In the genomic region with DNA sequence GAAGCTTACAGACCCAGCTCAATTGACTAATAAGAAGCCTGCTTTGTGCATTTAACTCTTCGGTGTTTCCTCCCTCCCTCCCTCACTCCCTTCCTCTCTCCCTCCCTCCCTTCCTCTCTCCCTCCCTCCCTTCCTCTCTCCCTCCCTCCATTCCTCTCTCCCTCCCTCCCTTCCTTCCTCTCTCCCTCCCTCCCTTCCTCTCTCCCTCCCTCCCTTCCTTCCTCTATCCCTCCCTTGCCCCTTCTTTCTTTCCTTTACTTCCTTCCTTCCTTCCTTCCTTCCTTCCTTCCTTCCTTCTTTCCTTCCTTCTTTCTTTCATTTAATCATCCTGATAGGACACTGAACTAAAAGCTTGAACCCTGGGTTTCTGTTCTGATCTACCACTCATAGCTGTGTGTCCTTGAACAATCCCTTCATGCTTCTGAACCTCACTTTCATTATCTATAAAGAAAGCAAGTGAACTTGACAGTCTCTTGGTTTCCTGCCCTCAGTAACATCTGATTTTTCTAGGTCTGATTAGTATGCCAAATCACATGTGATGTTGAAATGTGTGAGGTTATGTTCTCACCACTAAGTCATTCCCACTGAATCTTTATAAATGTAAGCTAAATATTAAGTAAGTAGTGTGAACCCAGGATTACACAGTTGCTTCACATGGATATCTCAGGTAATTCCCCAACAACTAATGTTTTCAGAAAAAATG, we compare ENCODE assay signal across 24 cellular contexts.
A peak's percentile ranks its signal among the peaks of the same experiment; 100 is the strongest.
DNase-seq lines count a peak whose midpoint lies in the region; ATAC-seq and FAIRE-seq lines count a peak whose summit lies in the region.
"Had no signal": no experiment of that assay in that cellular context is flagged by ENCODE, and none has a peak within 500 bp of the region (broad histone marks: within the 10 kb centered on the region; RNA-seq: fewer than 3 reads in every experiment).

No MANE protein-coding gene starts in this region.

- H3K9me3 Mint-ChIP-seq in immature natural killer cell = peaks cover 0 to 4% (median 2%) of the 10 kb centered on the region in 6 donors

- peaks cover 12 to 18% of the 10 kb centered on the region in 2 donors for H3K4me1 Mint-ChIP-seq in immature natural killer cell

- no peaks in the 10 kb centered on the region for H3K36me3 Mint-ChIP-seq in immature natural killer cell
- H3K36me3 Mint-ChIP-seq: mesothelial cell of epicardium had no signal

- peak overlapping the region in 4 of 5 donors; percentile 43 to 57 (median 48) for H3K4me3 Mint-ChIP-seq in immature natural killer cell
- H3K4me3 Mint-ChIP-seq: mesothelial cell of epicardium; stimulated activated naive CD8-positive, alpha-beta T cell treated with anti-CD3 and anti-CD28 coated beads, Interleukin-15, Interleukin-2, amounts not matched to agents 100 ng/mL and 50 ng/mL, for 24 hours had no signal

- H3K27me3 Mint-ChIP-seq in immature natural killer cell (ENCODE audit: low read depth in 3 of 3) = peaks cover 0 to 5% (median 0%) of the 10 kb centered on the region in 3 donors
- H3K27me3 Mint-ChIP-seq: stimulated activated naive CD8-positive, alpha-beta T cell treated with anti-CD3 and anti-CD28 coated beads, Interleukin-15, Interleukin-2, amounts not matched to agents 100 ng/mL and 50 ng/mL, for 24 hours had no signal

- H3K27ac Mint-ChIP-seq in immature natural killer cell = peak overlapping the region; percentile 58 to 90 (median 82)
- H3K27ac Mint-ChIP-seq: mesothelial cell of epicardium; stimulated activated naive CD8-positive, alpha-beta T cell treated with anti-CD3 and anti-CD28 coated beads, Interleukin-15, Interleukin-2, amounts not matched to agents 100 ng/mL and 50 ng/mL, for 24 hours had no signal

- DNase-seq in immature natural killer cell (peak in 2 of 3 donors; percentile 18 to 26), frontal cortex (ENCODE audit: low spot score in 2 of 2) (no peak), NCI-H2107 (lab: John Stamatoyannopoulos, UW) (no peak)
- DNase-seq in NK-92 treated with Interleukin-12 subunit alpha and Interleukin-12 subunit beta, amount 100 ng/mL, for 24 hours (lab: John Stamatoyannopoulos, UW) = no peak
- DNase-seq: activated CD4-positive, CD25-positive, alpha-beta regulatory T cell; activated naive CD4-positive, alpha-beta T cell; AML-193; body of pancreas; Calu3; dorsolateral prefrontal cortex; GDM1; IMR-90; NCI-H1048; NCI-H2171; SHP77; T-helper 2 cell had no signal

- ATAC-seq in GM18873 (IDR thresholded peaks at IDR 0.05; ENCODE audit: low FRiP score, unreplicated experiment) (peak; percentile 63), HG02588 (IDR thresholded peaks at IDR 0.05; ENCODE audit: unreplicated experiment) (peak; percentile 61), HG03457 (IDR thresholded peaks at IDR 0.05; ENCODE audit: unreplicated experiment) (peak; percentile 60), HG03025 (IDR thresholded peaks at IDR 0.05; ENCODE audit: low FRiP score, unreplicated experiment) (no peak)
- ATAC-seq: body of pancreas, HCT116 had no signal

- FAIRE-seq in frontal cortex (lab: Jason Lieb, UNC) = no peak
- FAIRE-seq: urothelium cell line had no signal

Comparison
In these comparisons a context has a peak if more than half of its experiments do, and no peak if none do; other contexts are left out.
1. DNase-seq: peak in immature natural killer cell (2 of 3); none in frontal cortex (0 of 2), NCI-H2107 (single experiment) and NK-92 treated with Interleukin-12 subunit alpha and Interleukin-12 subunit beta, amount 100 ng/mL, for 24 hours (single experiment).